2 cellular contexts compared by ENCODE assay signal in the genomic region with DNA sequence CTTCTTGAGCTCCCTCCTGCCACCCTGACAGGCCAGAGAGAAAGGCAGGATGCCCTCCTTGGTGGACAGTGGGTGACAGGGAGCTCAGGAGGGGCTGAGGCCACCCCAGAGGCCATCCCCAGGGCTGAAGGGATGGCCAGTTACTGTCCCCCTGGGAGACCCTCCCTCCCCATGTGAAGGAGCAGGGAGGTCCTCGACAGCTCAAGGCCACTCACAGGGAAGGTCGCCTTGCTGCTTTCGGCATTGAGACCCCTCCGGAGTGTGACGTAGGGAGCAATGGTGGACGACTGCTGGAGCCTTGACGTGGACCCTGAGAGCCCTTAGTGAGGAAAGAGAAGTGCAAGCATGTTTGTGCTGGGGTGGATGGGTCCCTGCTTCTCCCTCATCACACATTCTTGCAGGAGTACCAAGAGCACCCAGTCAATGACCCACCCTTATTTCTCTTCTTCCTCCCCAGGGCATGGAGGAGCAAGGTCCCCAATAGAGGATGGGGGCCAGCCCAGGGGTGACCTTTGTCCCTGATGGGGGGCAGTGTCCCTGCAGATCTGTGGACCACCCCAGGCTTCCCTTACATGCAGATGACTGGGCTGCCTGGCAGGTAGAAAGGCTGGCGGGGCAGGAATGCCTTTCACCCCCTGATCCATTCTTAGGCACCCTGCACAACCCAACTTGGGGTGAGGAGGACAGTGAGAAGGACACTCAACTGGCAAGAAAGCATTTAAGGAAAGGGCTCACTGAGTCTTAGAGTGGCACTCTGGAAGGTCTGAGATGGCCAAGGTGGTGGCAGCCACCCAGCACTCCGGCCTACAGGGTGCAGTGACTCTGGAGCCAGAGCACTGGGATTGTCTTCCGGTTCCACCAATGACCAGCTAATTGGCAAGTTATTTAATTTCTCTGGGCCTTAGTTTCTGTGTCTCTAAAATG.
TF ChIP-seq lines count a peak whose summit lies in the region.

No MANE protein-coding gene starts in this region.

TF ChIP-seq in H1, 55 proteins besides CTCF, POLR2A, EP300 and RAD21:
- TF ChIP-seq POLR2AphosphoS5 (IDR thresholded peaks at IDR 0.05; ENCODE audit: low read depth, low read length) (no peak), CEBPB (IDR thresholded peaks at IDR 0.05; ENCODE audit: low read depth, low read length) (no peak), JUN (IDR thresholded peaks at IDR 0.05; ENCODE audit: low read depth, low read length) (no peak), GTF2F1 (IDR thresholded peaks at IDR 0.05; ENCODE audit: borderline replicate concordance, low read depth, low read length) (no peak), SP2 (IDR thresholded peaks at IDR 0.05; ENCODE audit: low read length) (no peak), HDAC2 (IDR thresholded peaks at IDR 0.05; ENCODE audit: borderline replicate concordance in 1 of 2, low read depth in 2 of 2, low read length in 2 of 2) (no peak), SIRT6 (IDR thresholded peaks at IDR 0.05; ENCODE audit: low read length) (no peak), SP4 (IDR thresholded peaks at IDR 0.05; ENCODE audit: low read length) (no peak), BACH1 (IDR thresholded peaks at IDR 0.05; ENCODE audit: low read length) (no peak), EGR1 (IDR thresholded peaks at IDR 0.05; ENCODE audit: borderline replicate concordance, low read depth, low read length) (no peak)

TF ChIP-seq in SK-N-SH treated with all-trans-retinoic acid at 6 μM for 48 hours, 23 proteins besides CTCF, POLR2A, EP300 and RAD21:
- TF ChIP-seq ISL1 (CRISPR knock-in tag; IDR thresholded peaks at IDR 0.05) (no peak), POU6F1 (CRISPR knock-in tag; IDR thresholded peaks at IDR 0.05; ENCODE audit: borderline replicate concordance, low read depth) (no peak), OSR1 (CRISPR knock-in tag; IDR thresholded peaks at IDR 0.05) (no peak), ZNF565 (CRISPR knock-in tag; conservative IDR thresholded peaks at IDR 0.05; ENCODE audit: low read depth) (no peak), RARB (CRISPR knock-in tag; IDR thresholded peaks at IDR 0.05) (no peak), ZFP3 (CRISPR knock-in tag; IDR thresholded peaks at IDR 0.05) (no peak), ZFP30 (CRISPR knock-in tag; IDR thresholded peaks at IDR 0.05) (no peak), TOX (CRISPR knock-in tag; IDR thresholded peaks at IDR 0.05; ENCODE audit: borderline replicate concordance) (no peak), PPARA (CRISPR knock-in tag; IDR thresholded peaks at IDR 0.05; ENCODE audit: borderline replicate concordance) (no peak), TCF4 (CRISPR knock-in tag; IDR thresholded peaks at IDR 0.05; ENCODE audit: borderline replicate concordance) (no peak), BACH2 (CRISPR knock-in tag; IDR thresholded peaks at IDR 0.05; ENCODE audit: borderline replicate concordance) (no peak), ZNF8 (CRISPR knock-in tag; IDR thresholded peaks at IDR 0.05) (no peak), SNAI2 (CRISPR knock-in tag; IDR thresholded peaks at IDR 0.05) (no peak), CREB5 (CRISPR knock-in tag; IDR thresholded peaks at IDR 0.05; ENCODE audit: low read depth) (no peak), ESRRG (CRISPR knock-in tag; IDR thresholded peaks at IDR 0.05) (no peak), CSRNP3 (CRISPR knock-in tag; IDR thresholded peaks at IDR 0.05) (no peak), ARNTL (CRISPR knock-in tag; IDR thresholded peaks at IDR 0.05; ENCODE audit: borderline replicate concordance, low read depth) (no peak)
- TF ChIP-seq, protein P1, sequence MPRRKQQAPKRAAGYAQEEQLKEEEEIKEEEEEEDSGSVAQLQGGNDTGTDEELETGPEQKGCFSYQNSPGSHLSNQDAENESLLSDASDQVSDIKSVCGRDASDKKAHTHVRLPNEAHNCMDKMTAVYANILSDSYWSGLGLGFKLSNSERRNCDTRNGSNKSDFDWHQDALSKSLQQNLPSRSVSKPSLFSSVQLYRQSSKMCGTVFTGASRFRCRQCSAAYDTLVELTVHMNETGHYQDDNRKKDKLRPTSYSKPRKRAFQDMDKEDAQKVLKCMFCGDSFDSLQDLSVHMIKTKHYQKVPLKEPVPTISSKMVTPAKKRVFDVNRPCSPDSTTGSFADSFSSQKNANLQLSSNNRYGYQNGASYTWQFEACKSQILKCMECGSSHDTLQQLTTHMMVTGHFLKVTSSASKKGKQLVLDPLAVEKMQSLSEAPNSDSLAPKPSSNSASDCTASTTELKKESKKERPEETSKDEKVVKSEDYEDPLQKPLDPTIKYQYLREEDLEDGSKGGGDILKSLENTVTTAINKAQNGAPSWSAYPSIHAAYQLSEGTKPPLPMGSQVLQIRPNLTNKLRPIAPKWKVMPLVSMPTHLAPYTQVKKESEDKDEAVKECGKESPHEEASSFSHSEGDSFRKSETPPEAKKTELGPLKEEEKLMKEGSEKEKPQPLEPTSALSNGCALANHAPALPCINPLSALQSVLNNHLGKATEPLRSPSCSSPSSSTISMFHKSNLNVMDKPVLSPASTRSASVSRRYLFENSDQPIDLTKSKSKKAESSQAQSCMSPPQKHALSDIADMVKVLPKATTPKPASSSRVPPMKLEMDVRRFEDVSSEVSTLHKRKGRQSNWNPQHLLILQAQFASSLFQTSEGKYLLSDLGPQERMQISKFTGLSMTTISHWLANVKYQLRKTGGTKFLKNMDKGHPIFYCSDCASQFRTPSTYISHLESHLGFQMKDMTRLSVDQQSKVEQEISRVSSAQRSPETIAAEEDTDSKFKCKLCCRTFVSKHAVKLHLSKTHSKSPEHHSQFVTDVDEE (CRISPR knock-in tag; IDR thresholded peaks at IDR 0.05), result no peak
- TF ChIP-seq, protein P2, sequence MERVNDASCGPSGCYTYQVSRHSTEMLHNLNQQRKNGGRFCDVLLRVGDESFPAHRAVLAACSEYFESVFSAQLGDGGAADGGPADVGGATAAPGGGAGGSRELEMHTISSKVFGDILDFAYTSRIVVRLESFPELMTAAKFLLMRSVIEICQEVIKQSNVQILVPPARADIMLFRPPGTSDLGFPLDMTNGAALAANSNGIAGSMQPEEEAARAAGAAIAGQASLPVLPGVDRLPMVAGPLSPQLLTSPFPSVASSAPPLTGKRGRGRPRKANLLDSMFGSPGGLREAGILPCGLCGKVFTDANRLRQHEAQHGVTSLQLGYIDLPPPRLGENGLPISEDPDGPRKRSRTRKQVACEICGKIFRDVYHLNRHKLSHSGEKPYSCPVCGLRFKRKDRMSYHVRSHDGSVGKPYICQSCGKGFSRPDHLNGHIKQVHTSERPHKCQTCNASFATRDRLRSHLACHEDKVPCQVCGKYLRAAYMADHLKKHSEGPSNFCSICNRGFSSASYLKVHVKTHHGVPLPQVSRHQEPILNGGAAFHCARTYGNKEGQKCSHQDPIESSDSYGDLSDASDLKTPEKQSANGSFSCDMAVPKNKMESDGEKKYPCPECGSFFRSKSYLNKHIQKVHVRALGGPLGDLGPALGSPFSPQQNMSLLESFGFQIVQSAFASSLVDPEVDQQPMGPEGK (CRISPR knock-in tag; IDR thresholded peaks at IDR 0.05; ENCODE audit: borderline replicate concordance), result no peak
TF ChIP-seq in SK-N-SH treated with all-trans-retinoic acid at 6 μM for 48 hours: peak in this region for 0.
